1 cellular context compared by ENCODE assay signal in genomic region chr15:64093627-64094417, GRCh38.
A peak's percentile ranks its signal among the peaks of the same experiment; 100 is the strongest.
TF ChIP-seq lines count a peak whose summit lies in the region.

A gene with protein sequence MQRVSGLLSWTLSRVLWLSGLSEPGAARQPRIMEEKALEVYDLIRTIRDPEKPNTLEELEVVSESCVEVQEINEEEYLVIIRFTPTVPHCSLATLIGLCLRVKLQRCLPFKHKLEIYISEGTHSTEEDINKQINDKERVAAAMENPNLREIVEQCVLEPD (minus strand): TSS chr15:64093838. CDS start chr15:64093768, 70 bp downstream.

TF ChIP-seq in GM12878, 131 proteins besides CTCF, POLR2A, EP300 and RAD21 (continued from another document and continues in another):
- TF ChIP-seq ZNF687 (IDR thresholded peaks at IDR 0.05) = no peak
- TF ChIP-seq HDAC2 (IDR thresholded peaks at IDR 0.05) = no peak
- no peak for TF ChIP-seq KDM1A (IDR thresholded peaks at IDR 0.05; ENCODE audit: borderline replicate concordance)
- no peak for TF ChIP-seq SUZ12 (IDR thresholded peaks at IDR 0.05; ENCODE audit: unreplicated experiment)
- TF ChIP-seq ZSCAN29 (IDR thresholded peaks at IDR 0.05) = no peak
- peak; percentile 55; the same call in 1 of the 2 replicates for TF ChIP-seq RUNX3 (IDR thresholded peaks at IDR 0.05; ENCODE audit: low read length)
- TF ChIP-seq USF1 (IDR thresholded peaks at IDR 0.05; ENCODE audit: borderline replicate concordance, extremely low read length, insufficient read depth, low read depth, low read length) = no peak
- TF ChIP-seq BRCA1 (IDR thresholded peaks at IDR 0.05; ENCODE audit: low read depth, low read length) = 0 out of 2 replicates have a peak, but pooled peaks have one; percentile 26
- TF ChIP-seq SMAD5 (IDR thresholded peaks at IDR 0.05; ENCODE audit: low read depth) = 0 out of 2 replicates have a peak, but pooled peaks have one; percentile 19
- peak; percentile 97 for TF ChIP-seq HCFC1 (IDR thresholded peaks at IDR 0.05; ENCODE audit: low read length)
- TF ChIP-seq ZNF622 (IDR thresholded peaks at IDR 0.05) = no peak
- TF ChIP-seq SMC3 (IDR thresholded peaks at IDR 0.05; ENCODE audit: borderline replicate concordance, low read length) = no peak
- TF ChIP-seq, protein P1, sequence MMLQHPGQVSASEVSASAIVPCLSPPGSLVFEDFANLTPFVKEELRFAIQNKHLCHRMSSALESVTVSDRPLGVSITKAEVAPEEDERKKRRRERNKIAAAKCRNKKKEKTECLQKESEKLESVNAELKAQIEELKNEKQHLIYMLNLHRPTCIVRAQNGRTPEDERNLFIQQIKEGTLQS (IDR thresholded peaks at IDR 0.05; ENCODE audit: borderline replicate concordance, extremely low read depth, low read depth, low read length) = no peak
- TF ChIP-seq NR2C2 (IDR thresholded peaks at IDR 0.05; ENCODE audit: borderline replicate concordance, control insufficient read depth, insufficient read length, low read depth) = no peak
- no peak for TF ChIP-seq SP1 (IDR thresholded peaks at IDR 0.05; ENCODE audit: low read depth, low read length)
- peak in 1 of 2 experiments; percentile 51; a peak in 1 of 4 replicates for TF ChIP-seq ETV6 (conservative IDR thresholded peaks at IDR 0.05 in 1 of 2, IDR thresholded peaks at IDR 0.05 in 1 of 2; ENCODE audit: borderline replicate concordance in 1 of 2, low read depth in 1 of 2)
- no peak for TF ChIP-seq PAX5 (IDR thresholded peaks at IDR 0.05; ENCODE audit: borderline replicate concordance, low read depth, low read length)
- TF ChIP-seq BCLAF1 (IDR thresholded peaks at IDR 0.05) = no peak
- no peak; the same call in 1 of the 2 replicates for TF ChIP-seq NBN (IDR thresholded peaks at IDR 0.05)
- no peak for TF ChIP-seq GATAD2B (conservative IDR thresholded peaks at IDR 0.05; ENCODE audit: low read depth)
- 0 out of 2 replicates have a peak, but pooled peaks have one; percentile 40 for TF ChIP-seq IRF4 (IDR thresholded peaks at IDR 0.05; ENCODE audit: low read depth, low read length)
- TF ChIP-seq POLR2AphosphoS5 (IDR thresholded peaks at IDR 0.05; ENCODE audit: low read length) = peak; percentile 31
- TF ChIP-seq SIX5 (IDR thresholded peaks at IDR 0.05; ENCODE audit: low read depth, low read length, severe bottlenecking) = peak; percentile 97
- no peak for TF ChIP-seq TCF3 (IDR thresholded peaks at IDR 0.05; ENCODE audit: borderline replicate concordance, insufficient read depth, low read depth, low read length)
- TF ChIP-seq ATF7 (IDR thresholded peaks at IDR 0.05; ENCODE audit: low read depth) = peak; percentile 90
- peak; percentile 63; the same call in 1 of the 2 replicates for TF ChIP-seq MXI1 (IDR thresholded peaks at IDR 0.05; ENCODE audit: low read depth, low read length)
- TF ChIP-seq, protein P2, sequence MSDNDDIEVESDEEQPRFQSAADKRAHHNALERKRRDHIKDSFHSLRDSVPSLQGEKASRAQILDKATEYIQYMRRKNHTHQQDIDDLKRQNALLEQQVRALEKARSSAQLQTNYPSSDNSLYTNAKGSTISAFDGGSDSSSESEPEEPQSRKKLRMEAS (IDR thresholded peaks at IDR 0.05; ENCODE audit: low read depth, low read length) = peak; percentile 61
- peak; percentile 54; the same call in 1 of the 2 replicates for TF ChIP-seq ESRRA (IDR thresholded peaks at IDR 0.05; ENCODE audit: low read length)
- no peak for TF ChIP-seq MYB (IDR thresholded peaks at IDR 0.05; ENCODE audit: borderline replicate concordance, low read depth, low read length)
- peak; percentile 70 for TF ChIP-seq PKNOX1 (IDR thresholded peaks at IDR 0.05)
- TF ChIP-seq BHLHE40 (IDR thresholded peaks at IDR 0.05; ENCODE audit: borderline replicate concordance in 1 of 2, low read depth in 2 of 2, low read length in 1 of 2) = peak; percentile 40 to 60; a peak in 3 of 4 replicates
- TF ChIP-seq EZH2 (IDR thresholded peaks at IDR 0.05; ENCODE audit: borderline replicate concordance, control insufficient read depth, low read depth, low read length) = no peak
- no peak for TF ChIP-seq EED (IDR thresholded peaks at IDR 0.05; ENCODE audit: low read depth)
- TF ChIP-seq ZNF274 (IDR thresholded peaks at IDR 0.05; ENCODE audit: insufficient read depth, insufficient read length) = no peak
- TF ChIP-seq ZBTB11 (CRISPR knock-in tag; IDR thresholded peaks at IDR 0.05) = no peak
- no peak for TF ChIP-seq BACH1 (IDR thresholded peaks at IDR 0.05; ENCODE audit: borderline replicate concordance)
- TF ChIP-seq ZBTB33 (IDR thresholded peaks at IDR 0.05) = no peak
- TF ChIP-seq, protein P3, sequence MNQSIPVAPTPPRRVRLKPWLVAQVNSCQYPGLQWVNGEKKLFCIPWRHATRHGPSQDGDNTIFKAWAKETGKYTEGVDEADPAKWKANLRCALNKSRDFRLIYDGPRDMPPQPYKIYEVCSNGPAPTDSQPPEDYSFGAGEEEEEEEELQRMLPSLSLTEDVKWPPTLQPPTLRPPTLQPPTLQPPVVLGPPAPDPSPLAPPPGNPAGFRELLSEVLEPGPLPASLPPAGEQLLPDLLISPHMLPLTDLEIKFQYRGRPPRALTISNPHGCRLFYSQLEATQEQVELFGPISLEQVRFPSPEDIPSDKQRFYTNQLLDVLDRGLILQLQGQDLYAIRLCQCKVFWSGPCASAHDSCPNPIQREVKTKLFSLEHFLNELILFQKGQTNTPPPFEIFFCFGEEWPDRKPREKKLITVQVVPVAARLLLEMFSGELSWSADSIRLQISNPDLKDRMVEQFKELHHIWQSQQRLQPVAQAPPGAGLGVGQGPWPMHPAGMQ (IDR thresholded peaks at IDR 0.05; ENCODE audit: borderline replicate concordance) = no peak
- TF ChIP-seq KLF5 (IDR thresholded peaks at IDR 0.05; ENCODE audit: partially characterized antibody) = no peak
